ENCODE assay signal across 26 cellular contexts in the genomic region with DNA sequence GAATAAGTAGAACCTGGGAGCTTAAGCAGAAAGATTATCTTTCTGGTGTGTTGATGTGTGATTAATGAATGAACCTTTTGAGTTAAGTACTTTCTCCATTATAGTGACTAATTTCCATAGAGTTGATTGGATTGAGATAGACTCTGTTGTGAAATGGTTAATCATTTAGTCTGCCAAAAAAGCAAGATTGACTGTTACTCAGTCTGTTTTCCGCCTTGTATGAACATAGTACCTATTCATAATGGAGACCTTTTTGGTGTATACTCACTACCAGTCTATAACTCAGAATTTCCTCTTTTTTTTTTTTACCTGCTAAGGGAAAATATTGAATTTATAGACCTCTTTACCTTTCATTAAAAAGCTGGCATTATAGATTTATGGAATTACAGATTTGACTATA.
"Had no signal": no experiment of that assay in that cellular context is flagged by ENCODE, and none has a peak within 500 bp of the region (broad histone marks: within the 10 kb centered on the region; RNA-seq: fewer than 3 reads in every experiment).

No MANE protein-coding gene starts in this region.

- H3K4me1 ChIP-seq: left lung, lower lobe of right lung had no signal

- ATAC-seq: left colon; left lung; lower lobe of right lung; naive thymus-derived CD8-positive, alpha-beta T cell; right cardiac atrium; sciatic nerve; stimulated activated naive B cell treated with anti-CD40 and anti-IgM and Interleukin-4, amounts not matched to agents 10 μg/mL and 1 μg/mL and 100 μg/mL, for 72 hours had no signal

- H3K36me3 Mint-ChIP-seq: immature natural killer cell; naive thymus-derived CD8-positive, alpha-beta T cell; stimulated activated naive B cell treated with anti-CD40 and anti-IgM and Interleukin-4, amounts not matched to agents 10 μg/mL and 1 μg/mL and 100 μg/mL, for 72 hours had no signal

- H3K9me3 Mint-ChIP-seq: immature natural killer cell; naive thymus-derived CD8-positive, alpha-beta T cell; nephron progenitor cell; stimulated activated naive B cell treated with anti-CD40 and anti-IgM and Interleukin-4, amounts not matched to agents 10 μg/mL and 1 μg/mL and 100 μg/mL, for 72 hours; stimulated activated naive CD8-positive, alpha-beta T cell treated with anti-CD3 and anti-CD28 coated beads, Interleukin-15, Interleukin-2, amounts not matched to agents 100 ng/mL and 50 ng/mL, for 24 hours; type B pancreatic cell had no signal

- H3K36me3 ChIP-seq: left lung, lower lobe of right lung, ovary, suprapubic skin, thoracic aorta, tibial nerve, uterus had no signal

- H3K4me1 Mint-ChIP-seq: immature natural killer cell; naive thymus-derived CD8-positive, alpha-beta T cell; stimulated activated naive B cell treated with anti-CD40 and anti-IgM and Interleukin-4, amounts not matched to agents 10 μg/mL and 1 μg/mL and 100 μg/mL, for 72 hours had no signal

- H3K27ac Mint-ChIP-seq: immature natural killer cell; naive thymus-derived CD8-positive, alpha-beta T cell; nephron progenitor cell; progenitor cell of endocrine pancreas; stimulated activated naive B cell treated with anti-CD40 and anti-IgM and Interleukin-4, amounts not matched to agents 10 μg/mL and 1 μg/mL and 100 μg/mL, for 72 hours; stimulated activated naive CD8-positive, alpha-beta T cell treated with anti-CD3 and anti-CD28 coated beads, Interleukin-15, Interleukin-2, amounts not matched to agents 100 ng/mL and 50 ng/mL, for 24 hours; type B pancreatic cell had no signal

- DNase-seq: hypothalamus; immature natural killer cell; kidney; left colon; left lung; lower lobe of right lung; mammary epithelial cell; mesenchymal stem cell; naive thymus-derived CD8-positive, alpha-beta T cell; nephron progenitor cell; ovary; right cardiac atrium; stimulated activated CD4-positive, alpha-beta T cell treated with anti-CD3 and anti-CD28 coated beads, Interleukin-12 subunit alpha, Interleukin-12 subunit beta, amount 100 ng/mL, for 4 hours; stimulated activated CD4-positive, alpha-beta T cell treated with anti-CD3 and anti-CD28 coated beads, Interleukin-15, amount 100 ng/mL, for 24 hours; stimulated activated CD4-positive, alpha-beta T cell treated with anti-CD3 and anti-CD28 coated beads, Interleukin-2, amount 100 ng/mL, for 24 hours; stimulated activated CD4-positive, alpha-beta T cell treated with anti-CD3 and anti-CD28 coated beads, Interleukin-4, amount 100 ng/mL, for 1 hour; stimulated activated naive B cell treated with anti-CD40 and anti-IgM and Interleukin-4, amounts not matched to agents 10 μg/mL and 1 μg/mL and 100 μg/mL, for 72 hours; uterus had no signal

- H3K4me3 Mint-ChIP-seq: naive thymus-derived CD8-positive, alpha-beta T cell; nephron progenitor cell; stimulated activated naive B cell treated with anti-CD40 and anti-IgM and Interleukin-4, amounts not matched to agents 10 μg/mL and 1 μg/mL and 100 μg/mL, for 72 hours; stimulated activated naive CD8-positive, alpha-beta T cell treated with anti-CD3 and anti-CD28 coated beads, Interleukin-15, Interleukin-2, amounts not matched to agents 100 ng/mL and 50 ng/mL, for 24 hours; type B pancreatic cell had no signal

- H3K27ac ChIP-seq: left lung, lower lobe of right lung, ovary, skin epidermis, suprapubic skin, thoracic aorta, tibial nerve, uterus had no signal

- H3K9me3 ChIP-seq: left lung, lower lobe of right lung, ovary, suprapubic skin, thoracic aorta, tibial nerve, uterus had no signal

- H3K27me3 ChIP-seq: left lung, ovary, suprapubic skin, tibial nerve, uterus had no signal

- H3K4me3 ChIP-seq: left lung, lower lobe of right lung, ovary, skin epidermis, suprapubic skin, thoracic aorta, tibial nerve, uterus had no signal
